22 cellular contexts compared by ENCODE assay signal in genomic region chr16:53960954-53961616, GRCh38.
DNase-seq lines count a peak whose midpoint lies in the region; ATAC-seq lines count a peak whose summit lies in the region.
"Had no signal": no experiment of that assay in that cellular context is flagged by ENCODE, and none has a peak within 500 bp of the region (broad histone marks: within the 10 kb centered on the region; RNA-seq: fewer than 3 reads in every experiment).

No MANE protein-coding gene starts in this region.

- ATAC-seq in left lobe of liver: peak; percentile 73
- no peak for ATAC-seq in GM18519 (IDR thresholded peaks at IDR 0.05; ENCODE audit: low FRiP score, unreplicated experiment)
- ATAC-seq: activated naive CD4-positive, alpha-beta T cell treated with anti-CD3 and anti-CD28 coated beads, Interleukin-2, amount 50 U/mL, for 72 hours; GM12878; left lung had no signal

- DNase-seq in DMS 273 (lab: John Stamatoyannopoulos, UW; ENCODE audit: unreplicated experiment) (peak; percentile 65), ELF-1 (ENCODE audit: low read depth, low spot score) (peak; percentile 49), NCI-H2227 treated with DMSO at 0.1 percent for 48 hours (lab: John Stamatoyannopoulos, UW) (peak; percentile 58), left lobe of liver (ENCODE audit: low spot score) (no peak), globus pallidus (ENCODE audit: low spot score) (no peak), LoVo (ENCODE audit: low spot score) (no peak), HT-29 (ENCODE audit: low spot score) (no peak)
- DNase-seq: activated CD4-positive, alpha-beta memory T cell treated with anti-CD3 and anti-CD28 coated beads, Interleukin-2, amount 10 ng/mL, durations not matched to agents 7 days and 5 days; activated T-cell treated with anti-CD3 and anti-CD28 coated beads, Interleukin-2, amount 50 U/mL, for 24 hours; GF-D8; KG1; left lung; NCI-H510A treated with DMSO at 0.1 percent for 48 hours; SIG-M5; small intestine; stimulated activated CD8-positive, alpha-beta memory T cell treated with anti-CD3 and anti-CD28 coated beads, Interleukin-4, amount 100 ng/mL, for 48 hours; substantia nigra; T-helper 2 cell; WERI-Rb-1 had no signal

Comparison
In these comparisons a context has a peak if more than half of its experiments do, and no peak if none do; other contexts are left out.
1. DNase-seq: peak in DMS 273 (single experiment), ELF-1 (single experiment) and NCI-H2227 treated with DMSO at 0.1 percent for 48 hours (single experiment); none in left lobe of liver (single experiment), globus pallidus (single experiment), LoVo (single experiment) and HT-29 (single experiment).